In the genomic region with DNA sequence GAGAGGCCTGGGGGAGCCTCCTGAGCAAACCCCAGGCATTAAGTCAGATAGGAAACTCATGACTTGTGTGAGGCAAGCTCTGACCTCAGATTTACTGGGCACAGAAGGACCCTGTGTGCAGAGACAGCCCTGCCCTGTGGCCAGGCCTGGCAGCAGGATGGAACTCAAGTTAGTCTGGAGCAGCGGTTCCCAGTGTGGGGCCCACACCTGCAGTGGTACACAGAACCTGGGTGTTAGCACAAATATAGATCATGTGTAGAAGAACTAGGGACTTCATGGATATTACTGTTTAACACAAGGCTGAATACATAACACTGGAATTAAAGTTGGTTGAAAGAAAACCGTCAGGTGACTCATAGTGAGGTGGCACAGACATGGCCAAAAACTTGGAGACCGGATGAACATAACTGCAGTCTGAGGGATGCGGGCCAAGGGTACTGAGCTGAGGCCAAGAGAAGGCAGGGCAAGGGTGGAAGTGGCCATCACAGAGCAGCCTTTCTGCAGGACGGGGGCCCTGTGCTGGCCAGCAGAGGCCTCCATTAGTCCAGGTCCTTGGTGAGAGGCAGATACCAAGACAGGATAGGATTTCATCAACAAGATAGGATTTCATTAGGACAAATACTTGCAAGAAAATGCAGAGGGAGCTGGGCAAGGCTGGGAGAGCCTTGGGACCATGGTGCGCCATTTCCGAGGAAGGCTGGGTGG, we compare ENCODE assay signal across 9 cellular contexts. TPM values are rescaled to one million over a fixed set of nuclear protein-coding genes. Genes with fewer than 3 reads are reported as not detected.
DNase-seq lines count a peak whose midpoint lies in the region; TF ChIP-seq lines count a peak whose summit lies in the region.
"Had no signal": no experiment of that assay in that cellular context is flagged by ENCODE, and none has a peak within 500 bp of the region (broad histone marks: within the 10 kb centered on the region; RNA-seq: fewer than 3 reads in every experiment).

No MANE protein-coding gene starts in this region.

- DNase-seq in 8988T, result peak; percentile 74
- DNase-seq in HT-29 (ENCODE audit: low spot score), result peak; percentile 49
- DNase-seq in cardiac fibroblast (ENCODE audit: low read depth in 2 of 2), result peak; percentile 89 to 96
- peak; percentile 75 for DNase-seq in medulla oblongata (ENCODE audit: extremely low spot score)
- DNase-seq in NCI-H1105 treated with DMSO at 0.1 percent for 48 hours (lab: John Stamatoyannopoulos, UW), result no peak
- DNase-seq in occipital lobe (lab: John Stamatoyannopoulos, UW), result no peak
- DNase-seq in NCI-H2081 (lab: John Stamatoyannopoulos, UW), result no peak
- no peak for DNase-seq in Karpas-422
- DNase-seq: NCI-H748 treated with DMSO at 0.1 percent for 48 hours had no signal

- no peak overlapping the region for H2AFZ ChIP-seq in Karpas-422 (ENCODE audit: low read length)

- no peaks in the 10 kb centered on the region for H3K4me1 ChIP-seq in Karpas-422 (ENCODE audit: low read length)

- no peaks in the 10 kb centered on the region for H4K20me1 ChIP-seq in Karpas-422 (ENCODE audit: insufficient read depth, low read depth, low read length)

- TF ChIP-seq CTCF in cardiac fibroblast (IDR thresholded peaks at IDR 0.05; ENCODE audit: low read depth, low read length), result no peak

- H3K4me2 ChIP-seq in Karpas-422 (ENCODE audit: low read depth, low read length, poor library complexity, severe bottlenecking), result no peak overlapping the region

- H3K4me3 ChIP-seq in cardiac fibroblast (replicated peaks in 1 of 2; ENCODE audit: low read depth in 2 of 2, low read length in 2 of 2), result no peak overlapping the region
- no peak overlapping the region for H3K4me3 ChIP-seq in Karpas-422 (ENCODE audit: low read length)

- no peaks in the 10 kb centered on the region for H3K27me3 ChIP-seq in Karpas-422 (ENCODE audit: low read length)

- H3K9ac ChIP-seq in Karpas-422 (ENCODE audit: low read length), result no peak overlapping the region

- no peaks in the 10 kb centered on the region for H3K79me2 ChIP-seq in Karpas-422 (ENCODE audit: low read length)

- H3K9me2 ChIP-seq in Karpas-422 (replicated peaks; ENCODE audit: insufficient read depth, low read length), result no peaks in the 10 kb centered on the region

- H3K27ac ChIP-seq in Karpas-422 (ENCODE audit: low read length), result no peak overlapping the region

- no peaks in the 10 kb centered on the region for H3K36me3 ChIP-seq in Karpas-422 (ENCODE audit: insufficient read depth, low read length)

- no peaks in the 10 kb centered on the region for H3K9me3 ChIP-seq in Karpas-422 (ENCODE audit: low read length)

RNA-seq across cellular contexts. Expression of a gene that starts 40.9 kb away (rescaled TPM):
- total RNA-seq in HT-29 (2014; rRNA removed; shearing (Covaris generic)), result 4.9 and 5.7 TPM in 2 replicates
- total RNA-seq in occipital lobe, result 3.7 TPM
- 0.04 TPM in 1 of 2 replicates, not detected in the other for total RNA-seq in Karpas-422 (2014; rRNA removed; shearing (Covaris generic); ENCODE audit: low replicate concordance)

RNA-seq across cellular contexts. Expression of a gene that starts 42.6 kb away (rescaled TPM):
- total RNA-seq in HT-29 (2014; rRNA removed; shearing (Covaris generic)), result 6.7 and 6.8 TPM in 2 replicates
- total RNA-seq in occipital lobe, result 21.1 TPM
- total RNA-seq in Karpas-422 (2014; rRNA removed; shearing (Covaris generic); ENCODE audit: low replicate concordance), result 17.6 and 20.8 TPM in 2 replicates

Comparison
In these comparisons a context has a peak if more than half of its experiments do, and no peak if none do; other contexts are left out.
1. DNase-seq: peak in 8988T (single experiment), HT-29 (single experiment), cardiac fibroblast (2 of 2) and medulla oblongata (single experiment); none in NCI-H1105 treated with DMSO at 0.1 percent for 48 hours (single experiment), occipital lobe (single experiment), NCI-H2081 (0 of 2) and Karpas-422 (single experiment).